In the genomic region with DNA sequence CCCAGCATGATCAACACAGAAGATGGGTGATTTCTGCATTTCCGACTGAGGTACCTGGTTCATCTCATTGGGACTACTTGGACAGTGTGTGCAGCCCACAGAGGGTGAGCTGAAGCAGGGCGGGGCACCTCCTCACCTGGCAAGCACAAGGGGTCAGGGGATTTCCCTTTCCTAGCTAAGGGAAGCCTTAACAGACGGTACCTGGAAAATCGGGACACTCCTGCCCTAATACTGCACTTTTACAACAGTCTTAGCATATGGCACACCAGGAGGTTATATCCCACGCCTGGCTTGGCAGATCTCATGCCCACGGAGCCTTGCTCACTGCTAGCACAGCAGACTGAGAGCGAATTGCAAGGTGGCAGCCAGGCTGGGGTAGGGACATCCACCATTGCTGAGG, we compare ENCODE assay signal across 23 cellular contexts.
DNase-seq lines count a peak whose midpoint lies in the region; ATAC-seq and TF ChIP-seq lines count a peak whose summit lies in the region.
"Had no signal": no experiment of that assay in that cellular context is flagged by ENCODE, and none has a peak within 500 bp of the region (broad histone marks: within the 10 kb centered on the region; RNA-seq: fewer than 3 reads in every experiment).

No MANE protein-coding gene starts in this region.

- H2AFZ ChIP-seq in IMR-90 (replicated peaks; ENCODE audit: low read length, poor library complexity) (peak overlapping the region; percentile 43), trophoblast cell (ENCODE audit: insufficient read depth, low read length, poor library complexity) (no peak overlapping the region)

- dilution Hi-C loops in IMR-90 (cut with HindIII; ENCODE audit: low sequenced_read_pairs, unreplicated experiment), result no loop called here

- H3K27ac ChIP-seq in heart left ventricle (no peak overlapping the region), IMR-90 (ENCODE audit: insufficient read depth, low read length) (no peak overlapping the region), trophoblast cell (ENCODE audit: low read depth, low read length) (no peak overlapping the region)
- H3K27ac ChIP-seq: BLaER1 had no signal

- H3K27me3 ChIP-seq in heart left ventricle (no peaks in the 10 kb centered on the region), IMR-90 (ENCODE audit: control insufficient read depth, insufficient read depth, low read length) (no peaks in the 10 kb centered on the region), trophoblast cell (ENCODE audit: insufficient read depth, low read length) (no peaks in the 10 kb centered on the region)
- H3K27me3 ChIP-seq: BE2C, BLaER1 had no signal

- no peak overlapping the region for H3K56ac ChIP-seq in IMR-90 (ENCODE audit: extremely low read depth, insufficient read depth, low read length)

- H3K79me1 ChIP-seq in IMR-90 (ENCODE audit: low read depth in 1 of 2, low read length in 2 of 2) (no peaks in the 10 kb centered on the region), trophoblast cell (ENCODE audit: low read length) (no peaks in the 10 kb centered on the region)

- no peak overlapping the region for H2AK5ac ChIP-seq in IMR-90 (ENCODE audit: low read depth, low read length)
- H2AK5ac ChIP-seq in trophoblast cell (ENCODE audit: low read length), result no peak overlapping the region

- TF ChIP-seq POLR2A in heart left ventricle (IDR thresholded peaks at IDR 0.05), result no peak
- no peak for TF ChIP-seq POLR2A in IMR-90 (IDR thresholded peaks at IDR 0.05; ENCODE audit: low read depth, low read length)

- no peak overlapping the region for H2BK12ac ChIP-seq in trophoblast cell (ENCODE audit: low read length)

- no peak overlapping the region for H2BK15ac ChIP-seq in IMR-90 (ENCODE audit: low read depth, low read length)

- H2AK9ac ChIP-seq in IMR-90 (replicated peaks; ENCODE audit: low read depth, low read length, poor library complexity), result no peak overlapping the region

- no peaks in the 10 kb centered on the region for H3K79me2 ChIP-seq in trophoblast cell (ENCODE audit: control insufficient read depth, insufficient read depth, low read length, poor library complexity)

- POLR2A ChIA-PET in IMR-90 (lab: Charles Lee; ENCODE audit: unreplicated experiment), result no interaction called here

- in situ Hi-C loops in IMR-90 (cut with MboI; ENCODE audit: low sequenced_read_pairs), result no loop called here

- peak overlapping the region; percentile 16; the same call in 1 of the 2 replicates for H3K18ac ChIP-seq in IMR-90 (ENCODE audit: low read depth, low read length)
- H3K18ac ChIP-seq in trophoblast cell (ENCODE audit: low read length), result no peak overlapping the region

- no peak overlapping the region for H4K91ac ChIP-seq in IMR-90 (ENCODE audit: insufficient read depth, low read depth, low read length)
- no peak overlapping the region for H4K91ac ChIP-seq in trophoblast cell (ENCODE audit: low read depth, low read length)

- WGBS in heart left ventricle, 4 donors, result 73 to 91% (median 84%) methylated on average over 7 of the region's 7 CpGs
- WGBS in IMR-90 (ENCODE audit: extremely low coverage in 2 of 2, insufficient read length in 1 of 2), 2 experiments, result no CpG with 5 or more reads among the region's 7 CpGs
- WGBS in trophoblast cell (ENCODE audit: extremely low coverage, insufficient coverage, insufficient read length), result no CpG with 5 or more reads among the region's 7 CpGs

- TF ChIP-seq CTCF in heart left ventricle (IDR thresholded peaks at IDR 0.05) (no peak), IMR-90 (conservative IDR thresholded peaks at IDR 0.05; ENCODE audit: low read depth, low read length) (no peak)

- H3K14ac ChIP-seq in IMR-90 (replicated peaks; ENCODE audit: low read depth, low read length) (no peak overlapping the region; the same call in 1 of the 2 replicates), trophoblast cell (ENCODE audit: low read length) (no peak overlapping the region)

- BruUV-seq in IMR-90 (replicated peaks; lab: Mats Ljungman, UMichigan), result no TSS peak

- no peak overlapping the region for H3K4me3 ChIP-seq in heart left ventricle
- H3K4me3 ChIP-seq in IMR-90 (ENCODE audit: insufficient read depth, low read depth, low read length), result no peak overlapping the region
- peak overlapping the region; percentile 44 for H3K4me3 ChIP-seq in trophoblast cell (ENCODE audit: low read depth, low read length)
- H3K4me3 ChIP-seq: BLaER1 had no signal

- TF ChIP-seq RAD21 in IMR-90 (IDR thresholded peaks at IDR 0.05; ENCODE audit: low read length), result no peak

- H2BK5ac ChIP-seq in IMR-90 (ENCODE audit: low read depth, low read length, poor library complexity, severe bottlenecking), result no peak overlapping the region
- no peak overlapping the region for H2BK5ac ChIP-seq in trophoblast cell (ENCODE audit: low read depth, low read length, poor library complexity)

- peak; percentile 7 for DNase-seq in left cardiac atrium
- no peak for DNase-seq in heart left ventricle
- DNase-seq in IMR-90, result no peak
- peak; percentile 14 for DNase-seq in cerebellum (ENCODE audit: low spot score)
- DNase-seq in trophoblast cell, result no peak
- DNase-seq in ureter (ENCODE audit: low spot score), result no peak
- DNase-seq in NCI-H446 (lab: John Stamatoyannopoulos, UW), result no peak
- DNase-seq: 8988T; ACHN; BE2C; CD4-positive, alpha-beta memory T cell; CD4-positive, CD25-positive, alpha-beta regulatory T cell; CD8-positive, alpha-beta memory T cell; COR-L47; DMS 273 treated with DMSO at 0.1 percent for 48 hours; DMS153; DMS53; DMS79; DND-41; EL; GF-D8 had no signal

- no peak overlapping the region for H3K4ac ChIP-seq in IMR-90 (ENCODE audit: low read depth, low read length)
- no peak overlapping the region for H3K4ac ChIP-seq in trophoblast cell (ENCODE audit: low read depth, low read length)

- H3K9me1 ChIP-seq in IMR-90 (ENCODE audit: insufficient read depth, low read length), result peaks cover 4% of the 10 kb centered on the region; the same call in 1 of the 2 replicates

- no peak overlapping the region for H2BK20ac ChIP-seq in IMR-90 (ENCODE audit: low read depth, low read length)

- ATAC-seq in left cardiac atrium, result no peak
- no peak for ATAC-seq in heart left ventricle
- ATAC-seq in IMR-90 (ENCODE audit: low read depth), result no peak
- ATAC-seq in GM19397 (IDR thresholded peaks at IDR 0.05; ENCODE audit: unreplicated experiment), result no peak

- H4K8ac ChIP-seq in IMR-90 (ENCODE audit: low read depth in 2 of 2, low read length in 2 of 2) (no peak overlapping the region), trophoblast cell (ENCODE audit: low read depth, low read length) (no peak overlapping the region)

- H3K36me3 ChIP-seq in heart left ventricle (no peaks in the 10 kb centered on the region), IMR-90 (ENCODE audit: control insufficient read depth, insufficient read depth, low read length) (no peaks in the 10 kb centered on the region), trophoblast cell (ENCODE audit: control insufficient read depth in 1 of 2, insufficient read depth in 2 of 2, low read length in 2 of 2) (no peaks in the 10 kb centered on the region)
- H3K36me3 ChIP-seq: BE2C, BLaER1 had no signal

- H3K4me1 ChIP-seq in heart left ventricle (no peaks in the 10 kb centered on the region), IMR-90 (ENCODE audit: control insufficient read depth, insufficient read depth, low read length) (peaks cover 3% of the 10 kb centered on the region; the same call in 1 of the 2 replicates), trophoblast cell (ENCODE audit: control insufficient read depth in 1 of 2, insufficient read depth in 2 of 2, low read length in 2 of 2) (no peaks in the 10 kb centered on the region)
- H3K4me1 ChIP-seq: BE2C, BLaER1 had no signal

- H2BK120ac ChIP-seq in IMR-90 (ENCODE audit: low read depth, low read length) (0 out of 2 replicates have a peak overlapping the region, but pooled peaks have one; percentile 23), trophoblast cell (ENCODE audit: insufficient read depth, low read length, poor library complexity) (no peak overlapping the region)

- intact Hi-C loops in left cardiac atrium (cut with DNase I) (no loop called here), heart left ventricle (cut with DNase I) (no loop called here), IMR-90 (cut with micrococcal nuclease) (no loop called here)

- H3K23ac ChIP-seq in IMR-90 (ENCODE audit: low read depth, low read length) (no peak overlapping the region), trophoblast cell (ENCODE audit: low read length) (no peak overlapping the region)

- no peak overlapping the region for H4K12ac ChIP-seq in trophoblast cell (ENCODE audit: low read depth, low read length)

- H4K20me1 ChIP-seq in IMR-90 (ENCODE audit: insufficient read depth, low read length), result no peaks in the 10 kb centered on the region
- H4K20me1 ChIP-seq: BLaER1 had no signal

- no peak overlapping the region for H3K4me2 ChIP-seq in IMR-90 (ENCODE audit: low read depth, low read length)
- no peak overlapping the region for H3K4me2 ChIP-seq in trophoblast cell (ENCODE audit: low read length)
- H3K4me2 ChIP-seq: BLaER1 had no signal

- H3K9me3 ChIP-seq in heart left ventricle (peaks cover 0 to 16% (median 0%) of the 10 kb centered on the region in 12 donors), IMR-90 (ENCODE audit: control insufficient read depth, insufficient read depth, low read length) (no peaks in the 10 kb centered on the region), trophoblast cell (ENCODE audit: insufficient read depth, low read depth, low read length) (peaks cover 2% of the 10 kb centered on the region)
- H3K9me3 ChIP-seq: BE2C, BLaER1 had no signal

- CTCF ChIA-PET in IMR-90 (lab: Yijun Ruan, JAX), result no interaction called here

- H4K5ac ChIP-seq in IMR-90 (ENCODE audit: low read depth, low read length), result peak overlapping the region; percentile 56; the same call in 1 of the 2 replicates

- no peak overlapping the region for H3K9ac ChIP-seq in IMR-90 (ENCODE audit: low read depth, low read length)
- no peak overlapping the region for H3K9ac ChIP-seq in trophoblast cell (ENCODE audit: low read length)
- H3K9ac ChIP-seq: BLaER1 had no signal

TF ChIP-seq in IMR-90, 13 proteins besides CTCF, POLR2A, EP300 and RAD21 (continues in another document):
- no peak for TF ChIP-seq MAFK (IDR thresholded peaks at IDR 0.05; ENCODE audit: low read depth, low read length)
- TF ChIP-seq, protein P1, sequence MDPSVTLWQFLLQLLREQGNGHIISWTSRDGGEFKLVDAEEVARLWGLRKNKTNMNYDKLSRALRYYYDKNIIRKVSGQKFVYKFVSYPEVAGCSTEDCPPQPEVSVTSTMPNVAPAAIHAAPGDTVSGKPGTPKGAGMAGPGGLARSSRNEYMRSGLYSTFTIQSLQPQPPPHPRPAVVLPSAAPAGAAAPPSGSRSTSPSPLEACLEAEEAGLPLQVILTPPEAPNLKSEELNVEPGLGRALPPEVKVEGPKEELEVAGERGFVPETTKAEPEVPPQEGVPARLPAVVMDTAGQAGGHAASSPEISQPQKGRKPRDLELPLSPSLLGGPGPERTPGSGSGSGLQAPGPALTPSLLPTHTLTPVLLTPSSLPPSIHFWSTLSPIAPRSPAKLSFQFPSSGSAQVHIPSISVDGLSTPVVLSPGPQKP (IDR thresholded peaks at IDR 0.05; ENCODE audit: borderline replicate concordance, low read depth, low read length), result no peak
- no peak for TF ChIP-seq SMC3 (IDR thresholded peaks at IDR 0.05; ENCODE audit: low read depth, low read length)
- no peak for TF ChIP-seq RFX5 (IDR thresholded peaks at IDR 0.05; ENCODE audit: low read depth, low read length)
- TF ChIP-seq FOS (IDR thresholded peaks at IDR 0.05; ENCODE audit: low read depth, low read length), result no peak

Comparison
In these comparisons a context has a peak if more than half of its experiments do, and no peak if none do; other contexts are left out.
1. DNase-seq: peak in left cardiac atrium (single experiment) and cerebellum (single experiment); none in heart left ventricle (0 of 5), IMR-90 (single experiment), trophoblast cell (0 of 2), ureter (single experiment) and NCI-H446 (0 of 2).